Comparison of ENCODE assay signal across 2 cellular contexts in genomic region chr20:50762045-50762422, GRCh38.
A peak's percentile ranks its signal among the peaks of the same experiment; 100 is the strongest.
TF ChIP-seq lines count a peak whose summit lies in the region.

No MANE protein-coding gene starts in this region.

TF ChIP-seq in HEK293, 187 proteins besides CTCF, POLR2A, EP300 and RAD21 (continued from another document):
- 0 out of 2 replicates have a peak, but pooled peaks have one; percentile 10 for TF ChIP-seq ZBTB10 (tag by site-specific recombination; IDR thresholded peaks at IDR 0.05)
- 0 out of 2 replicates have a peak, but pooled peaks have one; percentile 47 for TF ChIP-seq ZNF362 (tag by site-specific recombination; IDR thresholded peaks at IDR 0.05)
- TF ChIP-seq EGR2 (tag by site-specific recombination; IDR thresholded peaks at IDR 0.05; ENCODE audit: low read depth) = peak; percentile 66; the same call in 1 of the 2 replicates
- peak; percentile 41; the same call in 1 of the 2 replicates for TF ChIP-seq ZFHX2 (tag by site-specific recombination; conservative IDR thresholded peaks at IDR 0.05)

TF ChIP-seq in K562, 482 proteins besides CTCF, POLR2A, EP300 and RAD21 (continued from another document):
- TF ChIP-seq ZBTB11 (CRISPR knock-in tag; IDR thresholded peaks at IDR 0.05) (peak in 1 of 3 experiments; percentile 88; a peak in 1 of 6 replicates), CBX2 (IDR thresholded peaks at IDR 0.05; ENCODE audit: insufficient read depth, low read length, poor library complexity, severe bottlenecking) (no peak), TAL1 (IDR thresholded peaks at IDR 0.05) (no peak), EGR1 (conservative IDR thresholded peaks at IDR 0.05) (peak; percentile 84), E2F6 (IDR thresholded peaks at IDR 0.05; ENCODE audit: borderline replicate concordance in 1 of 2, extremely low read depth in 1 of 2, insufficient read depth in 1 of 2, insufficient read length in 1 of 2, low read depth in 1 of 2, low read length in 1 of 2, poor library complexity in 1 of 2, severe bottlenecking in 1 of 2) (no peak), CREB3 (tag; conservative IDR thresholded peaks at IDR 0.05; ENCODE audit: low read depth) (no peak), NR1H2 (CRISPR knock-in tag; IDR thresholded peaks at IDR 0.05) (no peak), ZNF384 (IDR thresholded peaks at IDR 0.05; ENCODE audit: low read depth, low read length) (peak; percentile 77; the same call in 1 of the 2 replicates), TARDBP (IDR thresholded peaks at IDR 0.05) (no peak), E2F1 (CRISPR knock-in tag; IDR thresholded peaks at IDR 0.05) (no peak), HMGN3 (IDR thresholded peaks at IDR 0.05; ENCODE audit: borderline replicate concordance, extremely low read depth, insufficient read length, low read depth, low read length) (no peak)
